ENCODE assay signal across 1 cellular context in genomic region chrX:117985241-117985640, GRCh38.
TF ChIP-seq lines count a peak whose summit lies in the region.

No MANE protein-coding gene starts in this region.

TF ChIP-seq in K562, 482 proteins besides CTCF, POLR2A, EP300 and RAD21 (continued from another document):
- no peak for TF ChIP-seq E2F4 (CRISPR knock-in tag; IDR thresholded peaks at IDR 0.05; ENCODE audit: low read depth)
- TF ChIP-seq NR2F6 (CRISPR knock-in tag; IDR thresholded peaks at IDR 0.05), result no peak
- TF ChIP-seq GATA2 (CRISPR knock-in tag; IDR thresholded peaks at IDR 0.05), result no peak
- no peak for TF ChIP-seq ZNF146 (CRISPR knock-in tag; IDR thresholded peaks at IDR 0.05; ENCODE audit: unreplicated experiment)
- no peak for TF ChIP-seq ZBTB49 (CRISPR knock-in tag; IDR thresholded peaks at IDR 0.05; ENCODE audit: borderline replicate concordance)
